ENCODE assay signal across 8 cellular contexts in the genomic region with DNA sequence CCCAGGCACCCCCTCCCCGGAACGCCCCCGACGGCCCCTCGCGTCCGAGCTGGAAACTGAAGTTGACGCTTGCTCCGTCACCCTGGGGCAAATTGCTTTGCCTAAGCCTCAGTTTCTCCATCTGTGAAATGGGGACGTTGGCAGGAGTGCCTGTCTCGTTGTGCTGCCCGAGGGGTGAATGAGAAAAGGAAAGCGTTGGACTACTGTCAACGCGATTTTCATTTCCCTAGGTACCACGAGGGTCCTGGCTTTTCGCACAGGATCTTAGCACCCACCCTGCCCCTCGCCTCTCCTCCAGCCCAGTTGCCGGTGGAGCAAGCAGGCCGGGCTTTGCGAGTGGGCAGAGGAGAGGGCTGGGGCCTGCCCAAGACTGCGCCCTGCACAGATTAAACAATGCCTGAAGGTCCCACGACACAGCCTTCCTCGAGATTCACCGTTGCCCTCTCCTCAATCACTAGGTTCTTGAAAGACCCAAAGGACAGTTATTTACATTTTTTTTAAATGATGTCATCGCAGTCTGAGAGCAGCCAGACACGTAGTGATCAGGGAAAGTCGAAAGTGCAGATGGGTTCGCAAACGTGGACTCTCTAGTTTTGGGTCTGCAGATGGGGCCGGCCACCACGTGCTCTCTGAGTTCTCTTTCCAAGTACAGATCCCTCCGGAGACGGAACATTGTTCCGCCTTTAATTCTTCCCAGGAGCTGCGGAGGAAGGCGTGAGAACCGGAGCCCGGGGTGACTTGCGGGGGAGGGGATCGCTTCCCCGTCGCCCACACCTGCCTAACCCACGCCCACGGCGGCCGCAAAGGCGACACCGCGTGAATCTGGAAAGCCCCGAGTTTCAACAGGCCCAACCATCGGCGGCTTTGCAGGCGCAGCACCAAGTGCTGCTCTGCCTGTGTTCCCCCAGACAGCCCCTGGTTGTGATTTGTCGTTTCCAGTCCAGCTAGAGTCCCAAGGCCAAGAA. TPM values are rescaled to one million over a fixed set of nuclear protein-coding genes. Genes with fewer than 3 reads are reported as not detected.
DNase-seq lines count a peak whose midpoint lies in the region; ATAC-seq lines count a peak whose summit lies in the region.

No MANE protein-coding gene starts in this region.

- ATAC-seq in HG03342 (IDR thresholded peaks at IDR 0.05; ENCODE audit: unreplicated experiment), result peak; percentile 62

- DNase-seq in SIG-M5 treated with dmso at 0.1 percent for 504 hours (lab: John Stamatoyannopoulos, UW; ENCODE audit: unreplicated experiment) (peak; percentile 38), SIG-M5 (lab: John Stamatoyannopoulos, UW) (no peak), dermis blood vessel endothelial cell (peak; percentile 57), lung microvascular endothelial cell (ENCODE audit: low read depth in 2 of 2) (peak; percentile 27 to 59), iPS-NIHi7 (ENCODE audit: extremely low spot score) (no peak)
- DNase-seq in activated CD4-positive, alpha-beta T cell treated with anti-CD3 and anti-CD28 coated beads for 4 hours, result peak; percentile 95
- DNase-seq in stimulated activated CD8-positive, alpha-beta memory T cell treated with anti-CD3 and anti-CD28 coated beads, Interleukin-15, amount 100 ng/mL, for 24 hours (ENCODE audit: low read depth), result peak; percentile 66

RNA-seq across cellular contexts. Expression of a gene that starts 54.1 kb away (rescaled TPM):
- total RNA-seq in dermis blood vessel endothelial cell (2.0 and 2.6 TPM in 2 replicates), lung microvascular endothelial cell (1.5 and 4.2 TPM in 2 replicates)

Comparison
In these comparisons a context has a peak if more than half of its experiments do, and no peak if none do; other contexts are left out.
1. DNase-seq: peak in SIG-M5 treated with dmso at 0.1 percent for 504 hours (single experiment), activated CD4-positive, alpha-beta T cell treated with anti-CD3 and anti-CD28 coated beads for 4 hours (2 of 2), dermis blood vessel endothelial cell (single experiment), lung microvascular endothelial cell (2 of 2) and stimulated activated CD8-positive, alpha-beta memory T cell treated with anti-CD3 and anti-CD28 coated beads, Interleukin-15, amount 100 ng/mL, for 24 hours (single experiment); none in SIG-M5 (single experiment) and iPS-NIHi7 (single experiment).